Comparison of ENCODE assay signal across 15 cellular contexts in genomic region chr2:69253033-69253535, GRCh38.
DNase-seq lines count a peak whose midpoint lies in the region; ATAC-seq and TF ChIP-seq lines count a peak whose summit lies in the region.
"Had no signal": no experiment of that assay in that cellular context is flagged by ENCODE, and none has a peak within 500 bp of the region (broad histone marks: within the 10 kb centered on the region; RNA-seq: fewer than 3 reads in every experiment).

No MANE protein-coding gene starts in this region.

- peak; percentile 73 for ATAC-seq in SK-N-SH treated with all-trans-retinoic acid at 6 μM for 48 hours
- no peak for ATAC-seq in HG03469 (IDR thresholded peaks at IDR 0.05; ENCODE audit: unreplicated experiment)
- ATAC-seq: activated T-cell treated with anti-CD3 and anti-CD28 coated beads, Interleukin-2, amount 50 U/mL, for 4 hours; naive thymus-derived CD8-positive, alpha-beta T cell; WTC11 had no signal

- H3K4me3 ChIP-seq in fibroblast of mammary gland (ENCODE audit: control insufficient read depth, low read depth, low read length) (no peak overlapping the region), retinal pigment epithelial cell (ENCODE audit: low read length) (no peak overlapping the region)

- DNase-seq in AG08395 (ENCODE audit: low spot score) (peak; percentile 36), fibroblast of mammary gland (ENCODE audit: low read depth) (peak; percentile 49), retinal pigment epithelial cell (ENCODE audit: low read depth) (peak; percentile 81), SW480 (ENCODE audit: low spot score) (no peak), NOMO-1 treated with dmso at 0.1 percent for 144 hours (lab: John Stamatoyannopoulos, UW; ENCODE audit: unreplicated experiment) (no peak), SIG-M5 (lab: John Stamatoyannopoulos, UW) (no peak)
- DNase-seq: activated T-cell treated with anti-CD3 and anti-CD28 coated beads, Interleukin-2, amount 50 U/mL, for 4 hours; naive thymus-derived CD8-positive, alpha-beta T cell; NCI-H1092; NCI-H510A treated with DMSO at 0.1 percent for 48 hours; SHP77 treated with DMSO at 0.1 percent for 48 hours; stimulated activated CD4-positive, alpha-beta T cell treated with anti-CD3 and anti-CD28 coated beads, Interleukin-12 subunit alpha, Interleukin-12 subunit beta, amount 100 ng/mL, for 4 hours had no signal

- TF ChIP-seq CTCF in fibroblast of mammary gland (conservative IDR thresholded peaks at IDR 0.05; ENCODE audit: control insufficient read depth, insufficient read depth, low read depth, low read length) (no peak), retinal pigment epithelial cell (conservative IDR thresholded peaks at IDR 0.05; ENCODE audit: low read depth, low read length) (no peak)

TF ChIP-seq in SK-N-SH treated with all-trans-retinoic acid at 6 μM for 48 hours, 23 proteins besides CTCF, POLR2A, EP300 and RAD21:
- TF ChIP-seq, protein P1, sequence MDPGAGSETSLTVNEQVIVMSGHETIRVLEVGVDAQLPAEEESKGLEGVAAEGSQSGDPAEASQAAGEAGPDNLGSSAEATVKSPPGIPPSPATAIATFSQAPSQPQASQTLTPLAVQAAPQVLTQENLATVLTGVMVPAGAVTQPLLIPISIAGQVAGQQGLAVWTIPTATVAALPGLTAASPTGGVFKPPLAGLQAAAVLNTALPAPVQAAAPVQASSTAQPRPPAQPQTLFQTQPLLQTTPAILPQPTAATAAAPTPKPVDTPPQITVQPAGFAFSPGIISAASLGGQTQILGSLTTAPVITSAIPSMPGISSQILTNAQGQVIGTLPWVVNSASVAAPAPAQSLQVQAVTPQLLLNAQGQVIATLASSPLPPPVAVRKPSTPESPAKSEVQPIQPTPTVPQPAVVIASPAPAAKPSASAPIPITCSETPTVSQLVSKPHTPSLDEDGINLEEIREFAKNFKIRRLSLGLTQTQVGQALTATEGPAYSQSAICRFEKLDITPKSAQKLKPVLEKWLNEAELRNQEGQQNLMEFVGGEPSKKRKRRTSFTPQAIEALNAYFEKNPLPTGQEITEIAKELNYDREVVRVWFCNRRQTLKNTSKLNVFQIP (CRISPR knock-in tag; IDR thresholded peaks at IDR 0.05; ENCODE audit: borderline replicate concordance, low read depth): no peak
- TF ChIP-seq, protein P2, sequence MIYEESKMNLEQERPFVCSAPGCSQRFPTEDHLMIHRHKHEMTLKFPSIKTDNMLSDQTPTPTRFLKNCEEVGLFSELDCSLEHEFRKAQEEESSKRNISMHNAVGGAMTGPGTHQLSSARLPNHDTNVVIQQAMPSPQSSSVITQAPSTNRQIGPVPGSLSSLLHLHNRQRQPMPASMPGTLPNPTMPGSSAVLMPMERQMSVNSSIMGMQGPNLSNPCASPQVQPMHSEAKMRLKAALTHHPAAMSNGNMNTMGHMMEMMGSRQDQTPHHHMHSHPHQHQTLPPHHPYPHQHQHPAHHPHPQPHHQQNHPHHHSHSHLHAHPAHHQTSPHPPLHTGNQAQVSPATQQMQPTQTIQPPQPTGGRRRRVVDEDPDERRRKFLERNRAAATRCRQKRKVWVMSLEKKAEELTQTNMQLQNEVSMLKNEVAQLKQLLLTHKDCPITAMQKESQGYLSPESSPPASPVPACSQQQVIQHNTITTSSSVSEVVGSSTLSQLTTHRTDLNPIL (CRISPR knock-in tag; IDR thresholded peaks at IDR 0.05; ENCODE audit: low read depth): peak; percentile 47
- TF ChIP-seq ISL1 (CRISPR knock-in tag; IDR thresholded peaks at IDR 0.05): peak; percentile 91

Comparison
In these comparisons a context has a peak if more than half of its experiments do, and no peak if none do; other contexts are left out.
1. DNase-seq: peak in AG08395 (single experiment), fibroblast of mammary gland (single experiment) and retinal pigment epithelial cell (single experiment); none in SW480 (single experiment), NOMO-1 treated with dmso at 0.1 percent for 144 hours (single experiment) and SIG-M5 (single experiment).